1 cellular context compared by ENCODE assay signal in genomic region chr1:164753521-164754077, GRCh38.
TF ChIP-seq lines count a peak whose summit lies in the region.

No MANE protein-coding gene starts in this region.

TF ChIP-seq in WTC11, 78 proteins besides CTCF, POLR2A, EP300 and RAD21 (continued from another document):
- TF ChIP-seq CDX4 (CRISPR knock-in tag; IDR thresholded peaks at IDR 0.05; ENCODE audit: borderline replicate concordance) (no peak), CREM (CRISPR knock-in tag; IDR thresholded peaks at IDR 0.05) (no peak), ERG (CRISPR knock-in tag; IDR thresholded peaks at IDR 0.05) (no peak), ZNF512 (CRISPR knock-in tag; IDR thresholded peaks at IDR 0.05; ENCODE audit: borderline replicate concordance) (no peak), NR3C1 (CRISPR knock-in tag; conservative IDR thresholded peaks at IDR 0.05; ENCODE audit: low read depth) (no peak), TCF7 (CRISPR knock-in tag; IDR thresholded peaks at IDR 0.05; ENCODE audit: low read depth) (no peak), ZNF671 (CRISPR knock-in tag; IDR thresholded peaks at IDR 0.05) (no peak), TP53 (CRISPR knock-in tag; IDR thresholded peaks at IDR 0.05) (no peak), ZNF396 (CRISPR knock-in tag; IDR thresholded peaks at IDR 0.05; ENCODE audit: borderline replicate concordance) (no peak), FOXJ3 (CRISPR knock-in tag; IDR thresholded peaks at IDR 0.05; ENCODE audit: borderline replicate concordance) (no peak)
